ENCODE assay signal across 1 cellular context in the genomic region with DNA sequence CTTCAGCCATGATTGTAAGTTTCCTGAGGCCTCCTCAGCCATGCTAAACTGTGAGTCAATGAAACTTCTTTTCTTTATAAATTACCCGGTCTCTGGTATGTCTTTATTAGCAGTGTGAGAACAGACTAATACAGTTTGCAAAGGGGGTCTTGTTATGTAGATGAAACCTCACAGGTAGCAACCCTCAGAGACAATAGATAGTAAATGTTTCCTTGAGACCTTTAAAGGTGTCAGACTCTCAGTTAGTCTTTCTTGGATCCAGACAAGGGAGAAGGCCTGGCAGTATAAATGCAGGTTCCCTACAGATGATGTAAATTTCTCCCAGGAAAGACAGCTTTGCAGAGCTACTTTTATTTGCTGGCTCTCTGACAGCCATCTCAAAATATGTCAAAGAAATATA.
A peak's percentile ranks its signal among the peaks of the same experiment; 100 is the strongest.
TF ChIP-seq lines count a peak whose summit lies in the region.

No MANE protein-coding gene starts in this region.

TF ChIP-seq in GM23338, 12 proteins besides CTCF, POLR2A, EP300 and RAD21 (continued from another document):
- TF ChIP-seq, protein P1, sequence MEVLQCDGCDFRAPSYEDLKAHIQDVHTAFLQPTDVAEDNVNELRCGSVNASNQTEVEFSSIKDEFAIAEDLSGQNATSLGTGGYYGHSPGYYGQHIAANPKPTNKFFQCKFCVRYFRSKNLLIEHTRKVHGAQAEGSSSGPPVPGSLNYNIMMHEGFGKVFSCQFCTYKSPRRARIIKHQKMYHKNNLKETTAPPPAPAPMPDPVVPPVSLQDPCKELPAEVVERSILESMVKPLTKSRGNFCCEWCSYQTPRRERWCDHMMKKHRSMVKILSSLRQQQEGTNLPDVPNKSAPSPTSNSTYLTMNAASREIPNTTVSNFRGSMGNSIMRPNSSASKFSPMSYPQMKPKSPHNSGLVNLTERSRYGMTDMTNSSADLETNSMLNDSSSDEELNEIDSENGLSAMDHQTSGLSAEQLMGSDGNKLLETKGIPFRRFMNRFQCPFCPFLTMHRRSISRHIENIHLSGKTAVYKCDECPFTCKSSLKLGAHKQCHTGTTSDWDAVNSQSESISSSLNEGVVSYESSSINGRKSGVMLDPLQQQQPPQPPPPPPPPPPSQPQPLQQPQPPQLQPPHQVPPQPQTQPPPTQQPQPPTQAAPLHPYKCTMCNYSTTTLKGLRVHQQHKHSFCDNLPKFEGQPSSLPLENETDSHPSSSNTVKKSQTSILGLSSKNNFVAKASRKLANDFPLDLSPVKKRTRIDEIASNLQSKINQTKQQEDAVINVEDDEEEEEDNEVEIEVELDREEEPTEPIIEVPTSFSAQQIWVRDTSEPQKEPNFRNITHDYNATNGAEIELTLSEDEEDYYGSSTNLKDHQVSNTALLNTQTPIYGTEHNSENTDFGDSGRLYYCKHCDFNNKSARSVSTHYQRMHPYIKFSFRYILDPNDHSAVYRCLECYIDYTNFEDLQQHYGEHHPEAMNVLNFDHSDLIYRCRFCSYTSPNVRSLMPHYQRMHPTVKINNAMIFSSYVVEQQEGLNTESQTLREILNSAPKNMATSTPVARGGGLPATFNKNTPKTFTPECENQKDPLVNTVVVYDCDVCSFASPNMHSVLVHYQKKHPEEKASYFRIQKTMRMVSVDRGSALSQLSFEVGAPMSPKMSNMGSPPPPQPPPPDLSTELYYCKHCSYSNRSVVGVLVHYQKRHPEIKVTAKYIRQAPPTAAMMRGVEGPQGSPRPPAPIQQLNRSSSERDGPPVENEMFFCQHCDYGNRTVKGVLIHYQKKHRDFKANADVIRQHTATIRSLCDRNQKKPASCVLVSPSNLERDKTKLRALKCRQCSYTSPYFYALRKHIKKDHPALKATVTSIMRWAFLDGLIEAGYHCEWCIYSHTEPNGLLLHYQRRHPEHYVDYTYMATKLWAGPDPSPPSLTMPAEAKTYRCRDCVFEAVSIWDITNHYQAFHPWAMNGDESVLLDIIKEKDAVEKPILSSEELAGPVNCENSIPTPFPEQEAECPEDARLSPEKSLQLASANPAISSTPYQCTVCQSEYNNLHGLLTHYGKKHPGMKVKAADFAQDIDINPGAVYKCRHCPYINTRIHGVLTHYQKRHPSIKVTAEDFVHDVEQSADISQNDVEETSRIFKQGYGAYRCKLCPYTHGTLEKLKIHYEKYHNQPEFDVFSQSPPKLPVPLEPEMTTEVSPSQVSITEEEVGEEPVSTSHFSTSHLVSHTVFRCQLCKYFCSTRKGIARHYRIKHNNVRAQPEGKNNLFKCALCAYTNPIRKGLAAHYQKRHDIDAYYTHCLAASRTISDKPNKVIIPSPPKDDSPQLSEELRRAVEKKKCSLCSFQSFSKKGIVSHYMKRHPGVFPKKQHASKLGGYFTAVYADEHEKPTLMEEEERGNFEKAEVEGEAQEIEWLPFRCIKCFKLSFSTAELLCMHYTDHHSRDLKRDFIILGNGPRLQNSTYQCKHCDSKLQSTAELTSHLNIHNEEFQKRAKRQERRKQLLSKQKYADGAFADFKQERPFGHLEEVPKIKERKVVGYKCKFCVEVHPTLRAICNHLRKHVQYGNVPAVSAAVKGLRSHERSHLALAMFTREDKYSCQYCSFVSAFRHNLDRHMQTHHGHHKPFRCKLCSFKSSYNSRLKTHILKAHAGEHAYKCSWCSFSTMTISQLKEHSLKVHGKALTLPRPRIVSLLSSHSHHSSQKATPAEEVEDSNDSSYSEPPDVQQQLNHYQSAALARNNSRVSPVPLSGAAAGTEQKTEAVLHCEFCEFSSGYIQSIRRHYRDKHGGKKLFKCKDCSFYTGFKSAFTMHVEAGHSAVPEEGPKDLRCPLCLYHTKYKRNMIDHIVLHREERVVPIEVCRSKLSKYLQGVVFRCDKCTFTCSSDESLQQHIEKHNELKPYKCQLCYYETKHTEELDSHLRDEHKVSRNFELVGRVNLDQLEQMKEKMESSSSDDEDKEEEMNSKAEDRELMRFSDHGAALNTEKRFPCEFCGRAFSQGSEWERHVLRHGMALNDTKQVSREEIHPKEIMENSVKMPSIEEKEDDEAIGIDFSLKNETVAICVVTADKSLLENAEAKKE (CRISPR knock-in tag; IDR thresholded peaks at IDR 0.05), result 0 out of 2 replicates have a peak, but pooled peaks have one; percentile 0
